In genomic region chr6:137723273-137724017, GRCh38 we compare ENCODE assay signal across 24 cellular contexts.
DNase-seq lines count a peak whose midpoint lies in the region; ATAC-seq, FAIRE-seq and TF ChIP-seq lines count a peak whose summit lies in the region.
"Had no signal": no experiment of that assay in that cellular context is flagged by ENCODE, and none has a peak within 500 bp of the region (broad histone marks: within the 10 kb centered on the region; RNA-seq: fewer than 3 reads in every experiment).

No MANE protein-coding gene starts in this region.

- H3K36me3 ChIP-seq in Loucy (ENCODE audit: insufficient read depth, low read length) (no peaks in the 10 kb centered on the region), GM12878 (ENCODE audit: control insufficient read depth in 2 of 2, insufficient read depth in 2 of 2, low read length in 1 of 2) (no peaks in the 10 kb centered on the region), mucosa of stomach (ENCODE audit: control insufficient read depth, insufficient read depth, low read length) (no peaks in the 10 kb centered on the region)
- H3K36me3 ChIP-seq: BLaER1, left ventricle myocardium inferior, thoracic aorta, uterus had no signal

- no peak overlapping the region for H2AFZ ChIP-seq in Loucy (ENCODE audit: low read length)
- no peak overlapping the region for H2AFZ ChIP-seq in GM12878 (ENCODE audit: control insufficient read depth, low read depth, low read length)
- H2AFZ ChIP-seq: GM23338 had no signal

- peaks cover 19% of the 10 kb centered on the region for H3K4me1 Mint-ChIP-seq in activated T-helper 17 cell treated with anti-CD3 and anti-CD28 coated beads, Interleukin-2, amount 50 U/mL, for 72 hours
- H3K4me1 Mint-ChIP-seq: GM23338, neural crest cell had no signal

- H3K9me3 ChIP-seq in Loucy (ENCODE audit: insufficient read depth, low read depth, low read length) = no peaks in the 10 kb centered on the region
- no peaks in the 10 kb centered on the region; the same call in 2 of the 3 replicates for H3K9me3 ChIP-seq in GM12878 (replicated peaks; ENCODE audit: control insufficient read depth, insufficient read depth, low read length)
- H3K9me3 ChIP-seq in mucosa of stomach (ENCODE audit: control insufficient read depth, low read length) = no peaks in the 10 kb centered on the region
- H3K9me3 ChIP-seq: body of pancreas, left ventricle myocardium inferior, thoracic aorta, uterus had no signal

- TF ChIP-seq POLR2A in GM12878 (IDR thresholded peaks at IDR 0.05; ENCODE audit: low read depth, low read length) = no peak

- H3K4me3 ChIP-seq in Loucy (ENCODE audit: low read length, poor library complexity, severe bottlenecking) (no peak overlapping the region), GM12878 (no peak overlapping the region), mucosa of stomach (ENCODE audit: low read length) (peak overlapping the region; percentile 3)
- H3K4me3 ChIP-seq: BLaER1, body of pancreas, GM23338, left ventricle myocardium inferior, thoracic aorta, uterus had no signal

- H3K9ac ChIP-seq in Loucy (ENCODE audit: low read depth, low read length, poor library complexity, severe bottlenecking) (peak overlapping the region; percentile 24), GM12878 (ENCODE audit: control insufficient read depth, insufficient read depth, low read length) (no peak overlapping the region), mucosa of stomach (ENCODE audit: low read length) (no peak overlapping the region)
- H3K9ac ChIP-seq: BLaER1 had no signal

- POLR2A ChIA-PET in GM12878 (lab: Charles Lee) = interaction anchor here (1.0 to 1.6 kb wide), 4 partner anchors 11 to 43 kb away, joined by 3 to 4 read pairs (median 4); no protein-coding TSS in a partner anchor

- no peak for TF ChIP-seq RAD21 in GM12878 (IDR thresholded peaks at IDR 0.05; ENCODE audit: insufficient read depth, low read depth, low read length)

- CTCF ChIA-PET in GM12878 (lab: Yijun Ruan, JAX) = interaction anchor here (1.0 to 1.9 kb wide), 7 partner anchors 9 to 76 kb away, joined by 3 to 8 read pairs (median 4); no protein-coding TSS in a partner anchor

- peaks cover 8% of the 10 kb centered on the region for H3K27me3 Mint-ChIP-seq in activated T-helper 17 cell treated with anti-CD3 and anti-CD28 coated beads, Interleukin-2, amount 50 U/mL, for 72 hours

- 65% methylated on average over 4 of the region's 4 CpGs for WGBS in GM12878 (ENCODE audit: insufficient coverage, insufficient replicate concordance, low lambda C conversion rate, missing lambda C conversion rate)

- TF ChIP-seq EP300 in GM12878 (IDR thresholded peaks at IDR 0.05; ENCODE audit: borderline replicate concordance in 1 of 2, control insufficient read depth in 1 of 2, low read depth in 2 of 2, low read length in 2 of 2) = no peak

- H3K4me1 ChIP-seq in Loucy (ENCODE audit: insufficient read depth, low read length, poor library complexity, severe bottlenecking) = peaks cover 13% of the 10 kb centered on the region
- H3K4me1 ChIP-seq in GM12878 (ENCODE audit: control insufficient read depth, insufficient read depth, low read length) = peaks cover 8% of the 10 kb centered on the region
- peaks cover 17% of the 10 kb centered on the region for H3K4me1 ChIP-seq in mucosa of stomach (ENCODE audit: control insufficient read depth, insufficient read depth, low read length)
- H3K4me1 ChIP-seq: BLaER1, body of pancreas, uterus had no signal

- no peaks in the 10 kb centered on the region for H3K36me3 Mint-ChIP-seq in activated T-helper 17 cell treated with anti-CD3 and anti-CD28 coated beads, Interleukin-2, amount 50 U/mL, for 72 hours (ENCODE audit: low read depth)
- H3K36me3 Mint-ChIP-seq: mesothelial cell of epicardium had no signal

- FAIRE-seq in GM12878 (lab: Jason Lieb, UNC) = no peak

- H3K9me2 ChIP-seq in Loucy (replicated peaks; ENCODE audit: low read depth, low read length) = no peaks in the 10 kb centered on the region

- ATAC-seq in GM12878 (no peak), GM18868 (IDR thresholded peaks at IDR 0.05; ENCODE audit: unreplicated experiment) (no peak)
- ATAC-seq in activated T-helper 17 cell treated with anti-CD3 and anti-CD28 coated beads, Interleukin-2, amount 50 U/mL, for 72 hours (replicated peaks) = no peak
- ATAC-seq: body of pancreas, GM23338, right cardiac atrium had no signal

- H3F3A ChIP-seq in Loucy (ENCODE audit: low read depth) = no peaks in the 10 kb centered on the region

- RAD21 ChIA-PET in GM12878 (lab: Charles Lee; ENCODE audit: unreplicated experiment) = interaction anchor here (1.3 to 1.7 kb wide), 5 partner anchors 11 to 68 kb away, joined by 3 to 10 read pairs (median 6); no protein-coding TSS in a partner anchor

- no peaks in the 10 kb centered on the region for H4K20me1 ChIP-seq in Loucy (ENCODE audit: insufficient read depth, low read length, poor library complexity, severe bottlenecking)
- H4K20me1 ChIP-seq in GM12878 (ENCODE audit: control insufficient read depth, insufficient read depth) = no peaks in the 10 kb centered on the region
- H4K20me1 ChIP-seq: BLaER1 had no signal

- H3K4me2 ChIP-seq in Loucy (ENCODE audit: low read depth, low read length, poor library complexity, severe bottlenecking) (peak overlapping the region; percentile 33), GM12878 (ENCODE audit: control insufficient read depth, insufficient read depth) (no peak overlapping the region)
- H3K4me2 ChIP-seq: BLaER1, GM23338 had no signal

- no TSS peak for BruUV-seq in GM12878 (replicated peaks; lab: Mats Ljungman, UMichigan)

- H3K79me2 ChIP-seq in Loucy (ENCODE audit: insufficient read depth, low read length) (no peaks in the 10 kb centered on the region), GM12878 (ENCODE audit: control insufficient read depth, insufficient read depth, low read length) (no peaks in the 10 kb centered on the region)

- DNase-seq in COLO668 (lab: John Stamatoyannopoulos, UW; ENCODE audit: unreplicated experiment) (peak; percentile 55), GM12878 (ENCODE audit: low read depth, low spot score) (no peak), NCI-H187 (lab: John Stamatoyannopoulos, UW) (no peak), dedifferentiated amniotic fluid mesenchymal stem cell (ENCODE audit: extremely low spot score) (no peak)
- DNase-seq: activated CD4-positive, CD25-positive, alpha-beta regulatory T cell; body of pancreas; cerebellar nuclear complex; effector CD4-positive, alpha-beta T cell; left ventricle myocardium inferior; NCI-H187 treated with DMSO at 0.1 percent for 48 hours; right cardiac atrium; SHP77; stimulated activated naive CD4-positive, alpha-beta T cell; uterus had no signal

- no peak overlapping the region for H3K27ac Mint-ChIP-seq in activated T-helper 17 cell treated with anti-CD3 and anti-CD28 coated beads, Interleukin-2, amount 50 U/mL, for 72 hours
- H3K27ac Mint-ChIP-seq: GM23338, mesothelial cell of epicardium had no signal

- no peaks in the 10 kb centered on the region for H3K27me3 ChIP-seq in Loucy (ENCODE audit: insufficient read depth, low read length, poor library complexity, severe bottlenecking)
- H3K27me3 ChIP-seq in GM12878 (replicated peaks in 1 of 2; ENCODE audit: control insufficient read depth in 2 of 2, insufficient read depth in 2 of 2, low read length in 1 of 2) = no peaks in the 10 kb centered on the region
- no peaks in the 10 kb centered on the region for H3K27me3 ChIP-seq in mucosa of stomach (ENCODE audit: control insufficient read depth, insufficient read depth, low read length)
- H3K27me3 ChIP-seq: BLaER1, body of pancreas, uterus had no signal

- H3K9me3 Mint-ChIP-seq in activated T-helper 17 cell treated with anti-CD3 and anti-CD28 coated beads, Interleukin-2, amount 50 U/mL, for 72 hours = no peaks in the 10 kb centered on the region
- H3K9me3 Mint-ChIP-seq: GM23338, mesothelial cell of epicardium had no signal

- no peak for TF ChIP-seq CTCF in Loucy (conservative IDR thresholded peaks at IDR 0.05; ENCODE audit: low read length)
- no peak for TF ChIP-seq CTCF in GM12878 (IDR thresholded peaks at IDR 0.05 in 2 of 3, conservative IDR thresholded peaks at IDR 0.05 in 1 of 3; ENCODE audit: control insufficient read depth in 2 of 3, extremely low read depth in 1 of 3, insufficient read depth in 1 of 3, low read depth in 3 of 3, low read length in 3 of 3)

- intact Hi-C loops in GM12878 (cut with micrococcal nuclease; ENCODE audit: unreplicated experiment) = no loop called here

- no peak overlapping the region; the same call in 1 of the 2 replicates for H3K27ac ChIP-seq in GM12878 (ENCODE audit: control insufficient read depth, insufficient read depth)
- H3K27ac ChIP-seq: BLaER1, body of pancreas, left ventricle myocardium inferior, thoracic aorta, uterus had no signal

- SMC1A ChIA-PET in GM12878 (lab: Charles Lee; ENCODE audit: uncharacterized antibody, unreplicated experiment) = interaction anchor here (1.0 to 3.1 kb wide), 15 partner anchors 10 to 143 kb away, joined by 3 to 19 read pairs (median 4); partner anchors contain the start of gene TNFAIP3

- in situ Hi-C loops in GM12878 (cut with MboI) = no loop called here

- H3K4me3 Mint-ChIP-seq in activated T-helper 17 cell treated with anti-CD3 and anti-CD28 coated beads, Interleukin-2, amount 50 U/mL, for 72 hours = no peak overlapping the region
- H3K4me3 Mint-ChIP-seq: activated CD4-positive, alpha-beta memory T cell treated with anti-CD3 and anti-CD28 coated beads, Interleukin-2, amount 10 ng/mL, durations not matched to agents 7 days and 5 days; GM23338; mesothelial cell of epicardium; neural crest cell had no signal

TF ChIP-seq in GM12878, 131 proteins besides CTCF, POLR2A, EP300 and RAD21 (continues in another document):
- TF ChIP-seq, protein P1, sequence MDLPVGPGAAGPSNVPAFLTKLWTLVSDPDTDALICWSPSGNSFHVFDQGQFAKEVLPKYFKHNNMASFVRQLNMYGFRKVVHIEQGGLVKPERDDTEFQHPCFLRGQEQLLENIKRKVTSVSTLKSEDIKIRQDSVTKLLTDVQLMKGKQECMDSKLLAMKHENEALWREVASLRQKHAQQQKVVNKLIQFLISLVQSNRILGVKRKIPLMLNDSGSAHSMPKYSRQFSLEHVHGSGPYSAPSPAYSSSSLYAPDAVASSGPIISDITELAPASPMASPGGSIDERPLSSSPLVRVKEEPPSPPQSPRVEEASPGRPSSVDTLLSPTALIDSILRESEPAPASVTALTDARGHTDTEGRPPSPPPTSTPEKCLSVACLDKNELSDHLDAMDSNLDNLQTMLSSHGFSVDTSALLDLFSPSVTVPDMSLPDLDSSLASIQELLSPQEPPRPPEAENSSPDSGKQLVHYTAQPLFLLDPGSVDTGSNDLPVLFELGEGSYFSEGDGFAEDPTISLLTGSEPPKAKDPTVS (IDR thresholded peaks at IDR 0.05; ENCODE audit: low read depth, low read length) = no peak
- TF ChIP-seq PBX3 (IDR thresholded peaks at IDR 0.05; ENCODE audit: insufficient replicate concordance, low read depth, low read length) = no peak
